23 cellular contexts compared by ENCODE assay signal in the genomic region with DNA sequence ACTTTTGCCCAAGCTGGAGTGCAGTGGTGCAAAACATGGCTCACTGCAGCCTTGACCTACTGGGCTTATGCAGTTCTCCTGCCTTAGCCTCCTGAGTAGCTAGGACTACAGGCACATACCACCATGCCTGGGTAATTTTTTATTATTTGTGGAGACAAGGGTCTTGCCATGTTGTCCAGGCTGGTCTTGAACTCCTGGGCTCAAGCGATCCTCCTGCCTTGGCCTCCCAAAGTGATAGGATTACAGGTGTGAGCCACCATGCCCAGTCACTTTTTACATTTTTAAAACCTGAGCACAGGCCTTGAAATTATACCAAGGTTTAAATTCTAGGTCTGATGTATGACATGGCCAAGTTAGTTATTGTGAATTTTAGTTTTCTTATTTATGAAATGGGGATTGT.
"Had no signal": no experiment of that assay in that cellular context is flagged by ENCODE, and none has a peak within 500 bp of the region (broad histone marks: within the 10 kb centered on the region; RNA-seq: fewer than 3 reads in every experiment).

No MANE protein-coding gene starts in this region.

- H3K27ac ChIP-seq: lower lobe of right lung, prostate gland, right atrium auricular region, suprapubic skin, transverse colon, upper lobe of right lung, uterus had no signal

- H3K9me3 Mint-ChIP-seq: effector memory CD8-positive, alpha-beta T cell; immature natural killer cell; naive thymus-derived CD8-positive, alpha-beta T cell; nephron progenitor cell; stimulated activated naive CD8-positive, alpha-beta T cell treated with anti-CD3 and anti-CD28 coated beads, Interleukin-15, amount 100 ng/mL, for 72 hours had no signal

- H3K27me3 ChIP-seq: right atrium auricular region, suprapubic skin, transverse colon, upper lobe of right lung, uterus had no signal

- H3K27ac Mint-ChIP-seq: nephron progenitor cell; stimulated activated naive CD8-positive, alpha-beta T cell treated with anti-CD3 and anti-CD28 coated beads, Interleukin-15, amount 100 ng/mL, for 72 hours had no signal

- H3K4me3 Mint-ChIP-seq: effector memory CD8-positive, alpha-beta T cell; immature natural killer cell; naive thymus-derived CD8-positive, alpha-beta T cell; nephron progenitor cell; stimulated activated naive CD8-positive, alpha-beta T cell treated with anti-CD3 and anti-CD28 coated beads, Interleukin-15, amount 100 ng/mL, for 72 hours had no signal

- H3K27me3 Mint-ChIP-seq: effector memory CD8-positive, alpha-beta T cell; naive thymus-derived CD8-positive, alpha-beta T cell; stimulated activated naive CD8-positive, alpha-beta T cell treated with anti-CD3 and anti-CD28 coated beads, Interleukin-15, amount 100 ng/mL, for 72 hours had no signal

- H3K36me3 ChIP-seq: prostate gland, uterus had no signal

- DNase-seq: effector memory CD8-positive, alpha-beta T cell; erythroblast; hypothalamus; immature natural killer cell; left ventricle myocardium superior; lower lobe of right lung; naive thymus-derived CD8-positive, alpha-beta T cell; nephron progenitor cell; nucleus accumbens; stimulated activated CD4-positive, alpha-beta T cell treated with anti-CD3 and anti-CD28 coated beads, Interleukin-12 subunit alpha, Interleukin-12 subunit beta, amount 100 ng/mL, for 4 hours; stimulated activated CD4-positive, alpha-beta T cell treated with anti-CD3 and anti-CD28 coated beads, Interleukin-1b, Interleukin-23, amount 100 ng/mL, for 48 hours; stimulated activated CD4-positive, alpha-beta T cell treated with anti-CD3 and anti-CD28 coated beads, Interleukin-4, amount 100 ng/mL, for 1 hour; stimulated activated CD8-positive, alpha-beta memory T cell treated with anti-CD3 and anti-CD28 coated beads, Interleukin-4, amount 100 ng/mL, for 48 hours; stimulated activated naive CD4-positive, alpha-beta T cell; stimulated activated naive CD8-positive, alpha-beta T cell treated with anti-CD3 and anti-CD28 coated beads, Interleukin-15, amount 100 ng/mL, for 72 hours; transverse colon; upper lobe of right lung; uterus had no signal

- H3K9me3 ChIP-seq: lower lobe of right lung, prostate gland, right atrium auricular region, suprapubic skin, transverse colon, upper lobe of right lung, uterus had no signal

- ATAC-seq: effector memory CD8-positive, alpha-beta T cell; left ventricle myocardium superior; lower lobe of right lung; naive thymus-derived CD8-positive, alpha-beta T cell; sciatic nerve; stimulated activated naive CD8-positive, alpha-beta T cell treated with anti-CD3 and anti-CD28 coated beads, Interleukin-15, amount 100 ng/mL, for 72 hours; upper lobe of right lung had no signal

- H3K4me1 ChIP-seq: uterus had no signal

- H3K4me3 ChIP-seq: lower lobe of right lung, prostate gland, right atrium auricular region, smooth muscle cell, suprapubic skin, transverse colon, upper lobe of right lung, uterus had no signal
